Comparison of ENCODE assay signal across 1 cellular context in the genomic region with DNA sequence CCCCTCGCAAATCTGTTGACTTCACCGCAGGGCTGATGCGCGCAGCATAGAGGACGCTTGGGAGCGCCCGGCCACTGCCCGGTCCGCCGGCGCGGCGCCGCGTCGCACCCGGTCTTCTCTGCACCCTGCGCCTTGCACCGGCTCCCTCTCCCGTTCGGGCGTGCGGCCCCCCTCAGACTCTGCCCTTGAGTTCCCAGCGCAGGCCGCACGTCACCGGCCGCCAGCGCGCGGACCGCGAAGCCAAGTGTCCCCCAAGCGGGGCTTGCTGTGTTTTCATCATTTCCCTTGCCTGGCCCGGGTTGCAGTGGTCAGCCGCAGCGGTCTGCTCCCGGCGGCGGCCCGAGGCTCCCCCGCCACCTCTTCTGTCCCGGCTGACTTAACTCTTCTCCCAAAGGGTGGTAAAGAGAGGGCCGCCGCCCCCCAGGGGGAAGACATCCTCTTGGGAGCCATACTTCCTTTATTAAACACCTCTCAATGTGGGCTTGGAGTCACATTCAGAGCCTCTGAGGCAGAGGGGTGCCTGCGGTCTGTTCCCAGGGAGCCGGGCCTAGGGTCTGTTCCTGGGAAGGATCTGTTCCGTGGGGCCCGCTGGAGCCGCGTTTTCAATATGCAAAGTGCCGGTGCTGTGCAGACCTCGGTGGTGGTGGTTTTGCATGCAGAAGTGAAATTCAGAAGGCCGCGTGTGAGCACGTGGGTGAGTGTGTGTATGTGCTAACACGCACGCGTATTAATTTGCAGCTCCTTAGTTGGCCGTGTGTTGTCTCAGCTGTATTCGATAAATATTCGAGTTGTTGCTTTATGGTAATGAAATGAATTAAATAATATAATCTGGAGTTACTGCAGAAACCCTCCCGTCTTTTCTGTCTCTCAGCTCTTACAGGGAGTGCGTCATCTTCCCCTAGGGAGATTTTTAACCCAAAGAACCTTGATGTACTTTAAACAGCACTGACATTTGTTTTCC.
TF ChIP-seq lines count a peak whose summit lies in the region.

No MANE protein-coding gene starts in this region.

TF ChIP-seq in IMR-90, 13 proteins besides CTCF, POLR2A, EP300 and RAD21 (continued from another document):
- TF ChIP-seq NFE2L2 (IDR thresholded peaks at IDR 0.05; ENCODE audit: low read depth, low read length) (no peak), MAZ (IDR thresholded peaks at IDR 0.05; ENCODE audit: borderline replicate concordance, low read depth, low read length) (no peak), SMC3 (IDR thresholded peaks at IDR 0.05; ENCODE audit: low read depth, low read length) (no peak), FOS (IDR thresholded peaks at IDR 0.05; ENCODE audit: low read depth, low read length) (no peak)
- TF ChIP-seq, protein P1, sequence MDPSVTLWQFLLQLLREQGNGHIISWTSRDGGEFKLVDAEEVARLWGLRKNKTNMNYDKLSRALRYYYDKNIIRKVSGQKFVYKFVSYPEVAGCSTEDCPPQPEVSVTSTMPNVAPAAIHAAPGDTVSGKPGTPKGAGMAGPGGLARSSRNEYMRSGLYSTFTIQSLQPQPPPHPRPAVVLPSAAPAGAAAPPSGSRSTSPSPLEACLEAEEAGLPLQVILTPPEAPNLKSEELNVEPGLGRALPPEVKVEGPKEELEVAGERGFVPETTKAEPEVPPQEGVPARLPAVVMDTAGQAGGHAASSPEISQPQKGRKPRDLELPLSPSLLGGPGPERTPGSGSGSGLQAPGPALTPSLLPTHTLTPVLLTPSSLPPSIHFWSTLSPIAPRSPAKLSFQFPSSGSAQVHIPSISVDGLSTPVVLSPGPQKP (IDR thresholded peaks at IDR 0.05; ENCODE audit: borderline replicate concordance, low read depth, low read length): no peak
